Comparison of ENCODE assay signal across 22 cellular contexts in genomic region chr18:49588971-49589370, GRCh38. TPM values are rescaled to one million over a fixed set of nuclear protein-coding genes. Genes with fewer than 3 reads are reported as not detected.
"Had no signal": no experiment of that assay in that cellular context is flagged by ENCODE, and none has a peak within 500 bp of the region (broad histone marks: within the 10 kb centered on the region; RNA-seq: fewer than 3 reads in every experiment).

No MANE protein-coding gene starts in this region.

- H3K4me1 ChIP-seq: esophagus muscularis mucosa, gastrocnemius medialis, left ventricle myocardium inferior, lower lobe of right lung, psoas muscle, spleen had no signal

- H3K27me3 ChIP-seq: esophagus muscularis mucosa, gastrocnemius medialis, neutrophil, right lobe of liver, testis, transverse colon had no signal

- ATAC-seq: effector memory CD8-positive, alpha-beta T cell; gastrocnemius medialis; left cardiac atrium; lower lobe of right lung; psoas muscle; right lobe of liver; stimulated activated memory B cell treated with anti-CD40 and anti-IgM and Interleukin-4, amounts not matched to agents 10 μg/mL and 1 μg/mL and 100 μg/mL, for 72 hours had no signal

- H3K27ac ChIP-seq: epithelial cell of prostate, esophagus muscularis mucosa, gastrocnemius medialis, left ventricle myocardium inferior, lower lobe of right lung, neutrophil, psoas muscle, right lobe of liver, spleen, testis had no signal

- H3K9me3 ChIP-seq: esophagus muscularis mucosa, gastrocnemius medialis, left ventricle myocardium inferior, lower lobe of right lung, neutrophil, psoas muscle, right lobe of liver, spleen, testis, transverse colon had no signal

- H3K4me3 ChIP-seq: esophagus muscularis mucosa, gastrocnemius medialis, left ventricle myocardium inferior, lower lobe of right lung, psoas muscle, right lobe of liver, spleen, testis, transverse colon had no signal

- H3K36me3 ChIP-seq: esophagus muscularis mucosa, gastrocnemius medialis, left ventricle myocardium inferior, lower lobe of right lung, neutrophil, spleen, transverse colon had no signal

- DNase-seq: effector memory CD8-positive, alpha-beta T cell; gastrocnemius medialis; glutamatergic neuron; kidney; left cardiac atrium; left ventricle myocardium inferior; lower lobe of right lung; midbrain; naive B cell; psoas muscle; retina; right lobe of liver; spleen; stimulated activated CD4-positive, alpha-beta T cell treated with anti-CD3 and anti-CD28 coated beads, Interleukin-15, amount 100 ng/mL, for 24 hours; stimulated activated CD4-positive, alpha-beta T cell treated with anti-CD3 and anti-CD28 coated beads, Interleukin-1b, Interleukin-23, amount 100 ng/mL, for 48 hours; stimulated activated CD4-positive, alpha-beta T cell treated with anti-CD3 and anti-CD28 coated beads, Interleukin-4, amount 100 ng/mL, for 24 hours; testis; transverse colon had no signal

RNA-seq across cellular contexts. Expression of gene LIPG, which starts 27.1 kb away (rescaled TPM):
- total RNA-seq: left ventricle myocardium inferior had no signal
